13 cellular contexts compared by ENCODE assay signal in the genomic region with DNA sequence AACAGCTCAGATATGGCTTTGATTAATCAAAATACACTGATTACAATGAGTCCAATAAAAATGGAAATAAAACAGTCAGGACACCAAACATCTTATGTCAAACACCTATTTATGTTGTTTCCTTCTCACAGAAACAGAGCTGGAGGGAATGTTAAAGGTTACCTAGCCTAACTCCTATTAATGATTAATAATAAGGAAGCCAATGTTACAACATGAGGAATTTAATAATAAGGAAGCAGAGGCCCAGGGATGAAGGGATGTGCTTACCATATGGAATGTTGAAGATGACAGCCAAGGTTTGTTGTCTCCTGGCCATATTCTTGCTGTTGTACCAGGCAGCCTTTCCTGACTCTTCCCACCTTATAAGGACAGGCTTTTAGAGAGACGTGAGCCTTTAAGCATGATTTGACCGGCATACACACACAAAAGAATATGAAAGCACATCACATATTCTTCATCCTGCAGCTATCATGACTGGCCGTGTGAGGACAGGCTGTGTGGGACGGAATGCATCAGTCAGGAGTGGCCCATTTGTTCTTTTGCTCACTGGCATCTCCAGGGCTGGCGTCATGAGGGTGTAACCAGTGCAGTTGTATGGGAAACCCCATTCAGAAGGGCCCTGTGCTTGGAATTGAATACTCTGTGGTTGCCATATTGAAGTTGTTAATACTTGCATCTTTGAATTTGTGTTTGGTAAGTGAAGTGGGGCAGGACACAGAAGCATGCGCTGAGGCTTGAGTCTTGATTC. TPM values are rescaled to one million over a fixed set of nuclear protein-coding genes. Genes with fewer than 3 reads are reported as not detected.
DNase-seq lines count a peak whose midpoint lies in the region; ATAC-seq and TF ChIP-seq lines count a peak whose summit lies in the region.
"Had no signal": no experiment of that assay in that cellular context is flagged by ENCODE, and none has a peak within 500 bp of the region (broad histone marks: within the 10 kb centered on the region; RNA-seq: fewer than 3 reads in every experiment).

No MANE protein-coding gene starts in this region.

- no peak for TF ChIP-seq CTCF in NB4 (IDR thresholded peaks at IDR 0.05; ENCODE audit: low read depth, low read length)

- H3K4me3 ChIP-seq in NB4 (ENCODE audit: low read depth, low read length) = no peak overlapping the region
- H3K4me3 ChIP-seq: HAP-1, SJSA1 had no signal

- TF ChIP-seq POLR2A in NB4 (IDR thresholded peaks at IDR 0.05; ENCODE audit: extremely low read depth, insufficient read length) = no peak

- in situ Hi-C loops in ACHN (cut with HindIII; ENCODE audit: low pct_ligation_motif_present, low pct_unique_long_range_greater_than_20kb, low sequenced_read_pairs) = no loop called here

- peak; percentile 33 for DNase-seq in ACHN
- peak; percentile 3 for DNase-seq in NB4 (ENCODE audit: low read depth)
- peak; percentile 65 for DNase-seq in kidney tubule cell (ENCODE audit: low spot score)
- DNase-seq in renal cortical epithelial cell (ENCODE audit: low read depth) = peak; percentile 88
- DNase-seq in NCI-H510A (lab: John Stamatoyannopoulos, UW) = no peak
- no peak for DNase-seq in islet precursor cell
- DNase-seq: Caco-2, NCI-H187 treated with DMSO at 0.1 percent for 48 hours, NCI-H748 treated with DMSO at 0.1 percent for 48 hours, PC-3 had no signal

- no peak for ATAC-seq in GM18909 (IDR thresholded peaks at IDR 0.05; ENCODE audit: poor library complexity, unreplicated experiment)
- ATAC-seq: PC-3 had no signal

RNA-seq across cellular contexts. Expression of gene GPRC5D, which starts 3.1 kb away (rescaled TPM):
- total RNA-seq in renal cortical epithelial cell = not detected in 2 replicates
- total RNA-seq: Caco-2, PC-3, SJSA1 had no signal

RNA-seq across cellular contexts. Expression of gene HEBP1, which starts 45.0 kb away (rescaled TPM):
- total RNA-seq in renal cortical epithelial cell = 5.9 and 30.0 TPM in 2 replicates

Comparison
In these comparisons a context has a peak if more than half of its experiments do, and no peak if none do; other contexts are left out.
1. DNase-seq: peak in ACHN (single experiment), NB4 (single experiment), kidney tubule cell (single experiment) and renal cortical epithelial cell (single experiment); none in NCI-H510A (single experiment) and islet precursor cell (single experiment).